ENCODE assay signal across 1 cellular context in the genomic region with DNA sequence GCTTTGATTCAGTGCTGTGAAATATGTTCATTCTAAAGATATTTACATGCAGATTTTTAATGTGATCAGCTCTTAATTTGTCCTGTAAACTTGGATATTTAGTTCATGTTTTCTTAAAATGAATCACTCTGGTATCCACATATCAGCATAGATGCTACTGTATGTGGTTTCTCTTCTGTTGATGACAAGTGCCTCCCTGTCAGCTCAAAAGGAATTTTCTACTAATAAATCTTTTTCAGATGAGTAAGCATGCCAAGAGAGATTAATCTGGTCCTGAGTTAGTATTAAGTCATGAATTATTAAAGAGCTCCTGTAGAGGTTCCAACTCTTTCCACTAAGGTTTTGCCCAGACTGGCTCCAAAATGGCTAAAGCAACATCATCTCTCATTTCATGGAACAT.
A peak's percentile ranks its signal among the peaks of the same experiment; 100 is the strongest.
TF ChIP-seq lines count a peak whose summit lies in the region.

No MANE protein-coding gene starts in this region.

TF ChIP-seq in SK-N-SH, 30 proteins besides CTCF, POLR2A, EP300 and RAD21 (continued from another document):
- peak; percentile 61; the same call in 1 of the 2 replicates for TF ChIP-seq ZBTB33 (IDR thresholded peaks at IDR 0.05; ENCODE audit: borderline replicate concordance, low read depth)
- TF ChIP-seq MAX (IDR thresholded peaks at IDR 0.05; ENCODE audit: low read depth) = no peak
- TF ChIP-seq EZH2phosphoT487 (IDR thresholded peaks at IDR 0.05; ENCODE audit: borderline replicate concordance, low read depth) = no peak
- peak; percentile 68 for TF ChIP-seq FOSL2 (IDR thresholded peaks at IDR 0.05; ENCODE audit: borderline replicate concordance, low read depth)
- peak; percentile 47; the same call in 1 of the 2 replicates for TF ChIP-seq NFIC (IDR thresholded peaks at IDR 0.05; ENCODE audit: borderline replicate concordance)
- TF ChIP-seq REST (IDR thresholded peaks at IDR 0.05; ENCODE audit: low read depth, low read length) = no peak
- no peak for TF ChIP-seq RXRA (IDR thresholded peaks at IDR 0.05; ENCODE audit: borderline replicate concordance, low read depth)
- peak; percentile 89 for TF ChIP-seq JUND (IDR thresholded peaks at IDR 0.05)
- TF ChIP-seq CHD2 (IDR thresholded peaks at IDR 0.05; ENCODE audit: low read length, partially characterized antibody) = no peak
- peak; percentile 71; the same call in 1 of the 2 replicates for TF ChIP-seq TEAD4 (IDR thresholded peaks at IDR 0.05; ENCODE audit: borderline replicate concordance, insufficient read depth)
- no peak for TF ChIP-seq YY1 (IDR thresholded peaks at IDR 0.05; ENCODE audit: low read depth)
- peak; percentile 79 for TF ChIP-seq TCF12 (IDR thresholded peaks at IDR 0.05)
- TF ChIP-seq, protein P1, sequence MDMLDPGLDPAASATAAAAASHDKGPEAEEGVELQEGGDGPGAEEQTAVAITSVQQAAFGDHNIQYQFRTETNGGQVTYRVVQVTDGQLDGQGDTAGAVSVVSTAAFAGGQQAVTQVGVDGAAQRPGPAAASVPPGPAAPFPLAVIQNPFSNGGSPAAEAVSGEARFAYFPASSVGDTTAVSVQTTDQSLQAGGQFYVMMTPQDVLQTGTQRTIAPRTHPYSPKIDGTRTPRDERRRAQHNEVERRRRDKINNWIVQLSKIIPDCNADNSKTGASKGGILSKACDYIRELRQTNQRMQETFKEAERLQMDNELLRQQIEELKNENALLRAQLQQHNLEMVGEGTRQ (IDR thresholded peaks at IDR 0.05; ENCODE audit: borderline replicate concordance, low read depth, low read length) = no peak
- peak; percentile 63; the same call in 1 of the 2 replicates for TF ChIP-seq POLR2AphosphoS5 (IDR thresholded peaks at IDR 0.05; ENCODE audit: low read depth, low read length)
- TF ChIP-seq TAF1 (IDR thresholded peaks at IDR 0.05; ENCODE audit: borderline replicate concordance, low read depth, low read length) = no peak
